In the genomic region with DNA sequence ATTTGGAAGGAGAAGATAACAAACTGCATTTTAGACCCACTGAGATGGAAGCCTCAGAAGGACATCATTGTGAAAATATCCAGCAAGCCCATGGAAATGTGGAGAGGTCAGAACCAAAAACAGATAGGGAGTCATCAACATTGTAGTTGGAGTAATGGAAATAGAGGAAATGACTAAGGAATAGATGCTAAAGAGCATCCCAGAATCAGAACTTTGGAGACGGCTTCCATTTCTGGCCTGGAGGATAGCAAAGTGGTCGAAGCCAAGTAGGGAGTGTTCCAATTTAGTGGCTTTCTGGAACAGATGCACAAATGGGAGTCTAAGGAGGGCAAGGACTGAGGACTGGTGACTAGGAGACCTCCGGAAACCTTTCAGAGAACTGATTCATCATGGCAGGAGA, we compare ENCODE assay signal across 16 cellular contexts. TPM values are rescaled to one million over a fixed set of nuclear protein-coding genes. Genes with fewer than 3 reads are reported as not detected.
A peak's percentile ranks its signal among the peaks of the same experiment; 100 is the strongest.
DNase-seq lines count a peak whose midpoint lies in the region; ATAC-seq and TF ChIP-seq lines count a peak whose summit lies in the region.
"Had no signal": no experiment of that assay in that cellular context is flagged by ENCODE, and none has a peak within 500 bp of the region (broad histone marks: within the 10 kb centered on the region; RNA-seq: fewer than 3 reads in every experiment).

No MANE protein-coding gene starts in this region.

- ATAC-seq in aorta (ENCODE audit: low FRiP score), result peak; percentile 2
- no peak for ATAC-seq in GM21529 (IDR thresholded peaks at IDR 0.05; ENCODE audit: unreplicated experiment)

- H2AFZ ChIP-seq in GM23248, result no peak overlapping the region; the same call in 1 of the 2 replicates
- no peak overlapping the region for H2AFZ ChIP-seq in fibroblast of lung (ENCODE audit: low read length)

- TF ChIP-seq CTCF in fibroblast of lung (conservative IDR thresholded peaks at IDR 0.05 in 1 of 2, IDR thresholded peaks at IDR 0.05 in 1 of 2; ENCODE audit: low read depth in 1 of 2, low read length in 2 of 2), result no peak
- no peak for TF ChIP-seq CTCF in colonic mucosa (IDR thresholded peaks at IDR 0.05)
- TF ChIP-seq CTCF in BE2C (IDR thresholded peaks at IDR 0.05; ENCODE audit: low read depth, low read length), result no peak

- no peaks in the 10 kb centered on the region for H3K27me3 ChIP-seq in GM23248 (replicated peaks; ENCODE audit: insufficient read depth)
- H3K27me3 ChIP-seq in MG63, result no peaks in the 10 kb centered on the region
- no peaks in the 10 kb centered on the region for H3K27me3 ChIP-seq in fibroblast of lung (ENCODE audit: control insufficient read depth, insufficient read depth, low read length)
- H3K27me3 ChIP-seq in aorta (ENCODE audit: control insufficient read depth in 1 of 2, insufficient read depth in 2 of 2, low read length in 1 of 2), result no peaks in the 10 kb centered on the region
- peaks cover 8% of the 10 kb centered on the region for H3K27me3 ChIP-seq in colonic mucosa
- H3K27me3 ChIP-seq in BE2C, result peaks cover 11% of the 10 kb centered on the region

- H4K20me1 ChIP-seq in GM23248 (ENCODE audit: insufficient read depth) (no peaks in the 10 kb centered on the region), fibroblast of lung (ENCODE audit: control insufficient read depth, extremely low read depth, insufficient read depth, low read length) (no peaks in the 10 kb centered on the region)

- WGBS in GM23248 (ENCODE audit: low coverage in 1 of 2, low lambda C conversion rate in 2 of 2, missing lambda C conversion rate in 2 of 2), 2 experiments, result 0 to 8% methylated on average over 3 of the region's 3 CpGs
- 81 to 83% methylated on average over 3 of the region's 3 CpGs for WGBS in aorta, 2 donors

- H3K4me2 ChIP-seq in GM23248 (ENCODE audit: unreplicated experiment), result peak overlapping the region; percentile 72
- no peak overlapping the region for H3K4me2 ChIP-seq in fibroblast of lung (ENCODE audit: extremely low read depth, insufficient read depth, low read length)

- peak overlapping the region; percentile 49; the same call in 1 of the 2 replicates for H3K9ac ChIP-seq in GM23248
- H3K9ac ChIP-seq in fibroblast of lung (ENCODE audit: insufficient read depth, low read length), result no peak overlapping the region
- no peak overlapping the region for H3K9ac ChIP-seq in colonic mucosa (ENCODE audit: low read depth in 2 of 2, low read length in 2 of 2)

- in situ Hi-C loops in GM23248 (cut with MboI), result no loop called here

- no peaks in the 10 kb centered on the region for H3K9me2 ChIP-seq in GM23248 (ENCODE audit: insufficient read depth)

- no peaks in the 10 kb centered on the region for H3K36me3 ChIP-seq in GM23248 (ENCODE audit: low read depth)
- H3K36me3 ChIP-seq in MG63, result no peaks in the 10 kb centered on the region
- no peaks in the 10 kb centered on the region for H3K36me3 ChIP-seq in fibroblast of lung (ENCODE audit: control insufficient read depth, insufficient read depth, low read length)
- H3K36me3 ChIP-seq in aorta (ENCODE audit: control insufficient read depth in 1 of 2, insufficient read depth in 2 of 2, low read length in 1 of 2), result no peaks in the 10 kb centered on the region
- no peaks in the 10 kb centered on the region for H3K36me3 ChIP-seq in colonic mucosa
- H3K36me3 ChIP-seq in BE2C, result no peaks in the 10 kb centered on the region

- H3K9me3 ChIP-seq in GM23248 (ENCODE audit: low read depth) (no peaks in the 10 kb centered on the region), MG63 (no peaks in the 10 kb centered on the region), fibroblast of lung (ENCODE audit: control insufficient read depth, insufficient read depth, low read depth, low read length) (no peaks in the 10 kb centered on the region), aorta (ENCODE audit: control insufficient read depth, low read length) (no peaks in the 10 kb centered on the region), colonic mucosa (no peaks in the 10 kb centered on the region), BE2C (no peaks in the 10 kb centered on the region)

- intact Hi-C loops in aorta (cut with DNase I), result loop anchor here (5.0 to 10.0 kb wide), 3 partner anchors 46 to 359 kb away; a partner anchor contains a TSS
- intact Hi-C loops in colonic mucosa (cut with DNase I), result no loop called here

- peak overlapping the region; percentile 81 for H3K27ac ChIP-seq in GM23248
- peak overlapping the region; percentile 5 for H3K27ac ChIP-seq in fibroblast of lung (ENCODE audit: insufficient read depth, low read length)
- no peak overlapping the region for H3K27ac ChIP-seq in aorta (ENCODE audit: low read depth in 1 of 2, low read length in 2 of 2)
- H3K27ac ChIP-seq in colonic mucosa, result no peak overlapping the region

- DNase-seq in GM23248 (peak; percentile 79), MG63 (peak; percentile 13), fibroblast of lung (ENCODE audit: low read depth in 2 of 2) (peak in 1 of 2 donors; percentile 70), aorta (no peak), colonic mucosa (no peak), BE2C (no peak)
- DNase-seq: CD4-positive, alpha-beta memory T cell; DMS79 treated with DMSO at 0.1 percent for 48 hours; H7; NCI-H1048; NCI-H1436 treated with DMSO at 0.1 percent for 48 hours; NCI-H2029 treated with DMSO at 0.1 percent for 48 hours; NCI-H510A treated with DMSO at 0.1 percent for 48 hours; NCI-H82; T-helper 1 cell had no signal

- H3K4me3 ChIP-seq in GM23248 (0 out of 2 replicates have a peak overlapping the region, but pooled peaks have one; percentile 49), MG63 (no peak overlapping the region), fibroblast of lung (replicated peaks in 1 of 4; ENCODE audit: control extremely low read depth in 1 of 4, insufficient read depth in 1 of 4, low read depth in 3 of 4, low read length in 4 of 4) (no peak overlapping the region), aorta (ENCODE audit: low read length in 2 of 2) (no peak overlapping the region), colonic mucosa (no peak overlapping the region), BE2C (ENCODE audit: low read depth, low read length) (no peak overlapping the region)

- H3F3A ChIP-seq in GM23248 (ENCODE audit: insufficient read depth), result peaks cover 68% of the 10 kb centered on the region

- H3K4me1 ChIP-seq in GM23248 (ENCODE audit: insufficient read depth) (peaks cover 58% of the 10 kb centered on the region), fibroblast of lung (ENCODE audit: control insufficient read depth, extremely low read depth, insufficient read depth, low read length) (peaks cover 16% of the 10 kb centered on the region), aorta (ENCODE audit: control insufficient read depth in 1 of 2, insufficient read depth in 2 of 2, low read length in 2 of 2) (no peaks in the 10 kb centered on the region), colonic mucosa (no peaks in the 10 kb centered on the region), BE2C (no peaks in the 10 kb centered on the region; the same call in 1 of the 2 replicates)

- peaks cover 31% of the 10 kb centered on the region for H3K79me2 ChIP-seq in GM23248 (ENCODE audit: insufficient read depth)
- H3K79me2 ChIP-seq in fibroblast of lung (ENCODE audit: control insufficient read depth, insufficient read depth, low read length), result peaks cover 17% of the 10 kb centered on the region

RNA-seq across cellular contexts. Expression of a gene that starts 3.6 kb away (rescaled TPM):
- total RNA-seq in GM23248 (2014; rRNA removed; shearing (Covaris generic)), result 20.6 and 24.6 TPM in 2 replicates
- 22.5 and 25.1 TPM in 2 replicates for polyA plus RNA-seq in GM23248 (2016; fragmentation: Nextera tagmentation; extraction: Ambion mirVana)
- total RNA-seq in MG63 (2014; rRNA removed; shearing (Covaris generic); ENCODE audit: low replicate concordance), result 0.49 and 0.91 TPM in 2 replicates
- total RNA-seq in fibroblast of lung, result 10.8 and 12.6 TPM in 2 replicates
- 9.7 and 11.5 TPM in 2 replicates for polyA plus RNA-seq in fibroblast of lung
- 8.4 and 10.2 TPM in 2 replicates for polyA plus RNA-seq in fibroblast of lung (2012)
- 4.7 TPM in 1 of 2 replicates, not detected in the other for polyA minus RNA-seq in fibroblast of lung (ENCODE audit: low replicate concordance)
- 1 to 10 TPM; 3.1 to 5.5 TPM for total RNA-seq in aorta
- polyA plus RNA-seq in aorta, result 1 to 10 TPM; 2.3 to 3.1 TPM
- total RNA-seq in colonic mucosa, result under 1 TPM; 0.32 to 0.61 TPM
- 0.26 TPM for polyA plus RNA-seq in BE2C (2012; ENCODE audit: insufficient read depth, insufficient read length, low read depth)
- total RNA-seq: CD4-positive, alpha-beta memory T cell had no signal
- polyA plus RNA-seq: CD4-positive, alpha-beta memory T cell had no signal

Comparison
In these comparisons a context has a peak if more than half of its experiments do, and no peak if none do; other contexts are left out.
1. DNase-seq: peak in GM23248 (single experiment) and MG63 (single experiment); none in aorta (0 of 2), colonic mucosa (single experiment) and BE2C (single experiment).
2. H3K27ac ChIP-seq: peak in GM23248 (single experiment) and fibroblast of lung (single experiment); none in aorta (0 of 2) and colonic mucosa (single experiment).